19 cellular contexts compared by ENCODE assay signal in genomic region chr12:19577131-19577530, GRCh38.
DNase-seq lines count a peak whose midpoint lies in the region; ATAC-seq and TF ChIP-seq lines count a peak whose summit lies in the region.
"Had no signal": no experiment of that assay in that cellular context is flagged by ENCODE, and none has a peak within 500 bp of the region (broad histone marks: within the 10 kb centered on the region; RNA-seq: fewer than 3 reads in every experiment).

No MANE protein-coding gene starts in this region.

- ATAC-seq in upper lobe of right lung = no peak
- ATAC-seq in GM19463 (IDR thresholded peaks at IDR 0.05; ENCODE audit: unreplicated experiment) = no peak
- no peak for ATAC-seq in gastrocnemius medialis
- ATAC-seq: A549, HCT116 had no signal

- peak; percentile 59 for DNase-seq in OCI-M1 (lab: John Stamatoyannopoulos, UW)
- peak; percentile 83 to 89 for DNase-seq in dermis microvascular lymphatic vessel endothelial cell (ENCODE audit: low read depth in 2 of 2)
- DNase-seq in lung microvascular endothelial cell (ENCODE audit: low read depth in 2 of 2) = peak; percentile 29 to 91
- DNase-seq in upper lobe of right lung = no peak
- no peak for DNase-seq in DMS 273 (lab: John Stamatoyannopoulos, UW; ENCODE audit: unreplicated experiment)
- no peak for DNase-seq in gastrocnemius medialis
- DNase-seq: BE2C; CD4-positive, CD25-positive, alpha-beta regulatory T cell; DMS79 treated with DMSO at 0.1 percent for 48 hours; NCI-H1694; NCI-H2081; NCI-H2171; NCI-H524 treated with DMSO at 0.1 percent for 48 hours; NCI-H82; Peyer's patch had no signal

- no peak for TF ChIP-seq POLR2A in gastrocnemius medialis (IDR thresholded peaks at IDR 0.05)

- H3K36me3 ChIP-seq in upper lobe of right lung = no peaks in the 10 kb centered on the region
- no peaks in the 10 kb centered on the region for H3K36me3 ChIP-seq in gastrocnemius medialis
- H3K36me3 ChIP-seq: BE2C, Peyer's patch, SJSA1 had no signal

- H3K27me3 ChIP-seq in upper lobe of right lung = no peaks in the 10 kb centered on the region
- no peaks in the 10 kb centered on the region for H3K27me3 ChIP-seq in gastrocnemius medialis
- H3K27me3 ChIP-seq: Peyer's patch, SJSA1 had no signal

- no peak overlapping the region for H3K4me3 ChIP-seq in upper lobe of right lung
- H3K4me3 ChIP-seq in gastrocnemius medialis = no peak overlapping the region
- H3K4me3 ChIP-seq: A549, Peyer's patch, SJSA1 had no signal

- intact Hi-C loops in upper lobe of right lung (cut with DNase I) = no loop called here
- intact Hi-C loops in gastrocnemius medialis (cut with DNase I; ENCODE audit: low total_unique reads) = no loop called here

- H3K4me1 ChIP-seq in upper lobe of right lung = peaks cover 29% of the 10 kb centered on the region
- peaks cover 11 to 13% of the 10 kb centered on the region in 2 donors for H3K4me1 ChIP-seq in gastrocnemius medialis
- H3K4me1 ChIP-seq: Peyer's patch had no signal

- in situ Hi-C loops in gastrocnemius medialis (cut with MboI; ENCODE audit: low sequenced_read_pairs in 4 of 4) = no loop called here

- no peak for TF ChIP-seq CTCF in upper lobe of right lung (IDR thresholded peaks at IDR 0.05)
- TF ChIP-seq CTCF in gastrocnemius medialis (IDR thresholded peaks at IDR 0.05 in 4 of 5, conservative IDR thresholded peaks at IDR 0.05 in 1 of 5) = no peak

- H3K27ac ChIP-seq in upper lobe of right lung (peak overlapping the region; percentile 49), gastrocnemius medialis (no peak overlapping the region)
- H3K27ac ChIP-seq: A549, Peyer's patch, SJSA1 had no signal

- H3K9me3 ChIP-seq in upper lobe of right lung = no peaks in the 10 kb centered on the region
- H3K9me3 ChIP-seq in gastrocnemius medialis = no peaks in the 10 kb centered on the region
- H3K9me3 ChIP-seq: BE2C, Peyer's patch, SJSA1 had no signal

Comparison
In these comparisons a context has a peak if more than half of its experiments do, and no peak if none do; other contexts are left out.
1. DNase-seq: peak in OCI-M1 (single experiment), dermis microvascular lymphatic vessel endothelial cell (2 of 2) and lung microvascular endothelial cell (2 of 2); none in upper lobe of right lung (single experiment), DMS 273 (single experiment) and gastrocnemius medialis (0 of 2).